34 cellular contexts compared by ENCODE assay signal in the genomic region with DNA sequence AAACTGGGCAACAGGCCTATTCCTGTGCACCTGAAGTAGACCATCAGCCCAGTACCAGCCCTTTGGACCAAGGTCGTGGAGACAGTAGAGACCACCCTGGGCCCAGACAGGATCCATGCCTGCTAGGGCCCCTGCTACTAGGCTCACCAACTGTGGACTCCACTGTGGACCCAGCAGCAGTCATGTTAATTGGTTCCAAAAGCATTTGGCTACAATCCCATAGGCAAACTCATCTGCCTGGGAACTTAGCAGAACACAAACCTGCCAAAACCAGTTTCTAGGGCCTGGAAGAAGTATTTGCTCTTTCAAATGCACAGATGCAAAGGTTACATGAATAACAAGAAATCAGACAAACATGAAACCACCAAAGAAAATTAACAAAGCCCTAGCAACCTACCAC. TPM values are rescaled to one million over a fixed set of nuclear protein-coding genes. Genes with fewer than 3 reads are reported as not detected.
"Had no signal": no experiment of that assay in that cellular context is flagged by ENCODE, and none has a peak within 500 bp of the region (broad histone marks: within the 10 kb centered on the region; RNA-seq: fewer than 3 reads in every experiment).

No MANE protein-coding gene starts in this region.

- H3K4me3 ChIP-seq: ascending aorta, cardiac muscle cell, MG63 had no signal

- H3K9me3 ChIP-seq: ascending aorta had no signal

- H3K36me3 ChIP-seq: ascending aorta, cardiac muscle cell, MG63, WERI-Rb-1 had no signal

- DNase-seq: activated CD4-positive, alpha-beta T cell treated with anti-CD3 and anti-CD28 coated beads, Interleukin-2, amount 10 ng/mL, durations not matched to agents 24 days and 14 days; activated CD4-positive, alpha-beta T cell treated with anti-CD3 and anti-CD28 coated beads, Interleukin-2, amount 50 U/mL, for 4 hours; activated CD8-positive, alpha-beta T cell treated with anti-CD3 and anti-CD28 coated beads for 36 hours; activated effector memory CD4-positive, alpha-beta T cell treated with anti-CD3 and anti-CD28 coated beads, Interleukin-2, amount 50 U/mL, for 16 hours; activated naive CD4-positive, alpha-beta T cell treated with Interleukin-2 at 50 U/mL for 16 hours; activated naive CD8-positive, alpha-beta T cell treated with anti-CD3 and anti-CD28 coated beads, Interleukin-2, amount 10 ng/mL, durations not matched to agents 7 days and 5 days; activated T-cell treated with anti-CD3 and anti-CD28 coated beads, Interleukin-2, amount 50 U/mL, for 1 hour; activated T-cell treated with anti-CD3 and anti-CD28 coated beads, Interleukin-2, amount 50 U/mL, for 72 hours; amygdala; Karpas-422; KBM-7; MG63; NCI-H1048; NCI-H1105 treated with DMSO at 0.1 percent for 48 hours; NCI-H1436; NCI-H187; NCI-H2171; NCI-H226; NCI-H446 treated with DMSO at 0.1 percent for 48 hours; NCI-H524; NK-92 treated with Interleukin-12 subunit alpha and Interleukin-12 subunit beta, amount 100 ng/mL, for 24 hours; PC-3; Right ventricle myocardium superior; SW 1271; T-helper 1 cell; T-helper 2 cell; T-helper 9 cell; WERI-Rb-1 had no signal

- H3K4me1 ChIP-seq: ascending aorta had no signal

- H3K27me3 ChIP-seq: ascending aorta, cardiac muscle cell, MG63 had no signal

- ATAC-seq: activated CD8-positive, alpha-beta T cell treated with anti-CD3 and anti-CD28 coated beads for 36 hours; activated T-cell treated with anti-CD3 and anti-CD28 coated beads, Interleukin-2, amount 50 U/mL, for 72 hours; activated T-helper 17 cell treated with anti-CD3 and anti-CD28 coated beads, Interleukin-2, amount 50 U/mL, for 72 hours; PC-3 had no signal

- H3K27ac ChIP-seq: ascending aorta, cardiac muscle cell, RWPE1, WERI-Rb-1 had no signal

RNA-seq across cellular contexts. Expression of gene ACSM2A, which starts 53.1 kb away (rescaled TPM):
- total RNA-seq: activated CD4-positive, alpha-beta T cell treated with anti-CD3 and anti-CD28 coated beads, Interleukin-2, amount 10 ng/mL, durations not matched to agents 24 days and 14 days; activated CD8-positive, alpha-beta memory T cell treated with anti-CD3 and anti-CD28 coated beads for 36 hours; activated CD8-positive, alpha-beta T cell treated with anti-CD3 and anti-CD28 coated beads for 36 hours; activated naive CD8-positive, alpha-beta T cell treated with anti-CD3 and anti-CD28 coated beads, Interleukin-2, amount 10 ng/mL, durations not matched to agents 7 days and 5 days; activated T-helper 17 cell treated with anti-CD3 and anti-CD28 coated beads, Interleukin-2, amount 50 U/mL, for 72 hours; ascending aorta; cardiac muscle cell; PC-3; Right ventricle myocardium superior had no signal
- polyA plus RNA-seq: cardiac muscle cell, IgD-negative memory B cell had no signal
